1 cellular context compared by ENCODE assay signal in genomic region chr1:155324717-155325595, GRCh38.
TF ChIP-seq lines count a peak whose summit lies in the region.

No MANE protein-coding gene starts in this region.

TF ChIP-seq in H1, 55 proteins besides CTCF, POLR2A, EP300 and RAD21:
- TF ChIP-seq KDM5A (IDR thresholded peaks at IDR 0.05; ENCODE audit: low read length) = no peak
- no peak for TF ChIP-seq SIX5 (IDR thresholded peaks at IDR 0.05; ENCODE audit: low read depth, low read length)
- no peak for TF ChIP-seq CBX5 (IDR thresholded peaks at IDR 0.05; ENCODE audit: low read depth, low read length)
- no peak for TF ChIP-seq TAF7 (optimal IDR thresholded peaks at IDR 0.05; ENCODE audit: borderline replicate concordance, low read depth, low read length)
- no peak for TF ChIP-seq EGR1 (IDR thresholded peaks at IDR 0.05; ENCODE audit: borderline replicate concordance, low read depth, low read length)
- TF ChIP-seq SP1 (IDR thresholded peaks at IDR 0.05; ENCODE audit: low read depth, low read length) = 0 out of 2 replicates have a peak, but pooled peaks have one; percentile 5
- no peak for TF ChIP-seq SIN3A (conservative IDR thresholded peaks at IDR 0.05 in 1 of 2, IDR thresholded peaks at IDR 0.05 in 1 of 2; ENCODE audit: low read depth in 1 of 2, low read length in 2 of 2)
- peak; percentile 41; the same call in 1 of the 2 replicates for TF ChIP-seq TBP (IDR thresholded peaks at IDR 0.05; ENCODE audit: low read depth, low read length)
- TF ChIP-seq ASH2L (IDR thresholded peaks at IDR 0.05; ENCODE audit: low read length) = peak; percentile 6
- TF ChIP-seq TCF12 (IDR thresholded peaks at IDR 0.05; ENCODE audit: low read depth, low read length) = 0 out of 2 replicates have a peak, but pooled peaks have one; percentile 22
- TF ChIP-seq ZNF274 (IDR thresholded peaks at IDR 0.05; ENCODE audit: borderline replicate concordance, extremely low read depth, low read length) = no peak
- TF ChIP-seq E2F6 (IDR thresholded peaks at IDR 0.05) = 0 out of 2 replicates have a peak, but pooled peaks have one; percentile 11
- TF ChIP-seq CTBP2 (IDR thresholded peaks at IDR 0.05; ENCODE audit: borderline replicate concordance, insufficient read depth, insufficient read length, low read length) = no peak
- no peak for TF ChIP-seq USF2 (IDR thresholded peaks at IDR 0.05; ENCODE audit: low read length)
- TF ChIP-seq, protein P1, sequence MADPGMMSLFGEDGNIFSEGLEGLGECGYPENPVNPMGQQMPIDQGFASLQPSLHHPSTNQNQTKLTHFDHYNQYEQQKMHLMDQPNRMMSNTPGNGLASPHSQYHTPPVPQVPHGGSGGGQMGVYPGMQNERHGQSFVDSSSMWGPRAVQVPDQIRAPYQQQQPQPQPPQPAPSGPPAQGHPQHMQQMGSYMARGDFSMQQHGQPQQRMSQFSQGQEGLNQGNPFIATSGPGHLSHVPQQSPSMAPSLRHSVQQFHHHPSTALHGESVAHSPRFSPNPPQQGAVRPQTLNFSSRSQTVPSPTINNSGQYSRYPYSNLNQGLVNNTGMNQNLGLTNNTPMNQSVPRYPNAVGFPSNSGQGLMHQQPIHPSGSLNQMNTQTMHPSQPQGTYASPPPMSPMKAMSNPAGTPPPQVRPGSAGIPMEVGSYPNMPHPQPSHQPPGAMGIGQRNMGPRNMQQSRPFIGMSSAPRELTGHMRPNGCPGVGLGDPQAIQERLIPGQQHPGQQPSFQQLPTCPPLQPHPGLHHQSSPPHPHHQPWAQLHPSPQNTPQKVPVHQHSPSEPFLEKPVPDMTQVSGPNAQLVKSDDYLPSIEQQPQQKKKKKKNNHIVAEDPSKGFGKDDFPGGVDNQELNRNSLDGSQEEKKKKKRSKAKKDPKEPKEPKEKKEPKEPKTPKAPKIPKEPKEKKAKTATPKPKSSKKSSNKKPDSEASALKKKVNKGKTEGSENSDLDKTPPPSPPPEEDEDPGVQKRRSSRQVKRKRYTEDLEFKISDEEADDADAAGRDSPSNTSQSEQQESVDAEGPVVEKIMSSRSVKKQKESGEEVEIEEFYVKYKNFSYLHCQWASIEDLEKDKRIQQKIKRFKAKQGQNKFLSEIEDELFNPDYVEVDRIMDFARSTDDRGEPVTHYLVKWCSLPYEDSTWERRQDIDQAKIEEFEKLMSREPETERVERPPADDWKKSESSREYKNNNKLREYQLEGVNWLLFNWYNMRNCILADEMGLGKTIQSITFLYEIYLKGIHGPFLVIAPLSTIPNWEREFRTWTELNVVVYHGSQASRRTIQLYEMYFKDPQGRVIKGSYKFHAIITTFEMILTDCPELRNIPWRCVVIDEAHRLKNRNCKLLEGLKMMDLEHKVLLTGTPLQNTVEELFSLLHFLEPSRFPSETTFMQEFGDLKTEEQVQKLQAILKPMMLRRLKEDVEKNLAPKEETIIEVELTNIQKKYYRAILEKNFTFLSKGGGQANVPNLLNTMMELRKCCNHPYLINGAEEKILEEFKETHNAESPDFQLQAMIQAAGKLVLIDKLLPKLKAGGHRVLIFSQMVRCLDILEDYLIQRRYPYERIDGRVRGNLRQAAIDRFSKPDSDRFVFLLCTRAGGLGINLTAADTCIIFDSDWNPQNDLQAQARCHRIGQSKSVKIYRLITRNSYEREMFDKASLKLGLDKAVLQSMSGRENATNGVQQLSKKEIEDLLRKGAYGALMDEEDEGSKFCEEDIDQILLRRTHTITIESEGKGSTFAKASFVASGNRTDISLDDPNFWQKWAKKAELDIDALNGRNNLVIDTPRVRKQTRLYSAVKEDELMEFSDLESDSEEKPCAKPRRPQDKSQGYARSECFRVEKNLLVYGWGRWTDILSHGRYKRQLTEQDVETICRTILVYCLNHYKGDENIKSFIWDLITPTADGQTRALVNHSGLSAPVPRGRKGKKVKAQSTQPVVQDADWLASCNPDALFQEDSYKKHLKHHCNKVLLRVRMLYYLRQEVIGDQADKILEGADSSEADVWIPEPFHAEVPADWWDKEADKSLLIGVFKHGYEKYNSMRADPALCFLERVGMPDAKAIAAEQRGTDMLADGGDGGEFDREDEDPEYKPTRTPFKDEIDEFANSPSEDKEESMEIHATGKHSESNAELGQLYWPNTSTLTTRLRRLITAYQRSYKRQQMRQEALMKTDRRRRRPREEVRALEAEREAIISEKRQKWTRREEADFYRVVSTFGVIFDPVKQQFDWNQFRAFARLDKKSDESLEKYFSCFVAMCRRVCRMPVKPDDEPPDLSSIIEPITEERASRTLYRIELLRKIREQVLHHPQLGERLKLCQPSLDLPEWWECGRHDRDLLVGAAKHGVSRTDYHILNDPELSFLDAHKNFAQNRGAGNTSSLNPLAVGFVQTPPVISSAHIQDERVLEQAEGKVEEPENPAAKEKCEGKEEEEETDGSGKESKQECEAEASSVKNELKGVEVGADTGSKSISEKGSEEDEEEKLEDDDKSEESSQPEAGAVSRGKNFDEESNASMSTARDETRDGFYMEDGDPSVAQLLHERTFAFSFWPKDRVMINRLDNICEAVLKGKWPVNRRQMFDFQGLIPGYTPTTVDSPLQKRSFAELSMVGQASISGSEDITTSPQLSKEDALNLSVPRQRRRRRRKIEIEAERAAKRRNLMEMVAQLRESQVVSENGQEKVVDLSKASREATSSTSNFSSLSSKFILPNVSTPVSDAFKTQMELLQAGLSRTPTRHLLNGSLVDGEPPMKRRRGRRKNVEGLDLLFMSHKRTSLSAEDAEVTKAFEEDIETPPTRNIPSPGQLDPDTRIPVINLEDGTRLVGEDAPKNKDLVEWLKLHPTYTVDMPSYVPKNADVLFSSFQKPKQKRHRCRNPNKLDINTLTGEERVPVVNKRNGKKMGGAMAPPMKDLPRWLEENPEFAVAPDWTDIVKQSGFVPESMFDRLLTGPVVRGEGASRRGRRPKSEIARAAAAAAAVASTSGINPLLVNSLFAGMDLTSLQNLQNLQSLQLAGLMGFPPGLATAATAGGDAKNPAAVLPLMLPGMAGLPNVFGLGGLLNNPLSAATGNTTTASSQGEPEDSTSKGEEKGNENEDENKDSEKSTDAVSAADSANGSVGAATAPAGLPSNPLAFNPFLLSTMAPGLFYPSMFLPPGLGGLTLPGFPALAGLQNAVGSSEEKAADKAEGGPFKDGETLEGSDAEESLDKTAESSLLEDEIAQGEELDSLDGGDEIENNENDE (IDR thresholded peaks at IDR 0.05; ENCODE audit: insufficient replicate concordance, low read length) = no peak
- TF ChIP-seq RBBP5 (IDR thresholded peaks at IDR 0.05; ENCODE audit: borderline replicate concordance, low read depth, low read length) = no peak; the same call in 1 of the 2 replicates
- TF ChIP-seq, protein P2, sequence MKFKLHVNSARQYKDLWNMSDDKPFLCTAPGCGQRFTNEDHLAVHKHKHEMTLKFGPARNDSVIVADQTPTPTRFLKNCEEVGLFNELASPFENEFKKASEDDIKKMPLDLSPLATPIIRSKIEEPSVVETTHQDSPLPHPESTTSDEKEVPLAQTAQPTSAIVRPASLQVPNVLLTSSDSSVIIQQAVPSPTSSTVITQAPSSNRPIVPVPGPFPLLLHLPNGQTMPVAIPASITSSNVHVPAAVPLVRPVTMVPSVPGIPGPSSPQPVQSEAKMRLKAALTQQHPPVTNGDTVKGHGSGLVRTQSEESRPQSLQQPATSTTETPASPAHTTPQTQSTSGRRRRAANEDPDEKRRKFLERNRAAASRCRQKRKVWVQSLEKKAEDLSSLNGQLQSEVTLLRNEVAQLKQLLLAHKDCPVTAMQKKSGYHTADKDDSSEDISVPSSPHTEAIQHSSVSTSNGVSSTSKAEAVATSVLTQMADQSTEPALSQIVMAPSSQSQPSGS (IDR thresholded peaks at IDR 0.05; ENCODE audit: low read length) = no peak
- TF ChIP-seq NRF1 (IDR thresholded peaks at IDR 0.05; ENCODE audit: low read depth, low read length) = no peak
- TF ChIP-seq RFX5 (IDR thresholded peaks at IDR 0.05; ENCODE audit: borderline replicate concordance, low read depth, low read length) = no peak
- TF ChIP-seq JUND (IDR thresholded peaks at IDR 0.05; ENCODE audit: low read length) = no peak
- TF ChIP-seq SAP30 (IDR thresholded peaks at IDR 0.05; ENCODE audit: insufficient read depth, insufficient replicate concordance, low read length) = peak; percentile 72
- no peak for TF ChIP-seq GTF2F1 (IDR thresholded peaks at IDR 0.05; ENCODE audit: borderline replicate concordance, low read depth, low read length)
- no peak for TF ChIP-seq CHD2 (IDR thresholded peaks at IDR 0.05; ENCODE audit: low read length)
- TF ChIP-seq SP2 (IDR thresholded peaks at IDR 0.05; ENCODE audit: low read length) = no peak
- peak; percentile 69; the same call in 1 of the 2 replicates for TF ChIP-seq YY1 (IDR thresholded peaks at IDR 0.05; ENCODE audit: low read depth, low read length)
- peak; percentile 7; the same call in 1 of the 2 replicates for TF ChIP-seq PHF8 (conservative IDR thresholded peaks at IDR 0.05; ENCODE audit: low read depth, low read length)
- no peak for TF ChIP-seq BRCA1 (IDR thresholded peaks at IDR 0.05; ENCODE audit: low read depth, low read length)
- peak; percentile 65 for TF ChIP-seq KDM4A (IDR thresholded peaks at IDR 0.05; ENCODE audit: low read depth, low read length, severe bottlenecking)
- TF ChIP-seq HDAC2 (IDR thresholded peaks at IDR 0.05; ENCODE audit: borderline replicate concordance in 1 of 2, low read depth in 2 of 2, low read length in 2 of 2) = no peak
- TF ChIP-seq CBX8 (IDR thresholded peaks at IDR 0.05; ENCODE audit: borderline replicate concordance, low read depth, low read length) = no peak
